In the genomic region with DNA sequence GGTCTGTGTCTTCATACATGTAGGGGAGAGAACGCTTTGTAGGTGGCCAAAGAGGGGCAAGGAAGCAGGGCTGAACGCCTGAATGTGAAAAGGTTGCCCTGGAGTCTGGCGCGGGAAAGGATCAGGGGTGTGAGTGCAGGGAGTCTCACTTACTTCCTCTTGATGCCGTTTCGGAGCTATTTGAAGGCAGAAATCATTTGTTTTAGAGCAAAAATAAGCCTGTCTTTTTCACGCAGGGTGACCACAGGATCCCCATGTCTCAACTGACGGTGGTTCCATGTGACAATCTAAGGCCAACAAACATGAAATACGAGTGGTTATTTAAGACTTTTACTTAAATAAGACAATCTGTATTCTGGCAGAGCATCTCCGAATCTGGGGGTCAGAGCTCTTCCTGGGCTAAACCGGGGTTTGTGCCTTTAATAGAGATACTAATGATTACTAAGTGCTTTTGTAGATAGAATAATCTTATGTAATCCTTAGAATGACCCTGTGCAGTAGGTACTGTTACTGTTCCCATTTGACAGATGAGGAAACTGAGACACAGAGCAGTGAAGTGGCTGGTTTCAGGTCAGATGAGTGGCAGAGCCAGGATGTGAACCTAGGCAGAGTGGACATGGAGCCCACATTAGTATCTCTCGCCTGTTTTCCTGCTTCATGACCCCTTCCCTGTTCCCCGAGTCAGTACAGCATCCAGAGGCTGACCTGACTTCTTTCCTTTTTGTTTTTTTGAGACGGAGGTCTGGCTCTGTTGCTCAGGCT, we compare ENCODE assay signal across 2 cellular contexts.
TF ChIP-seq lines count a peak whose summit lies in the region.

No MANE protein-coding gene starts in this region.

TF ChIP-seq in H1, 55 proteins besides CTCF, POLR2A, EP300 and RAD21:
- TF ChIP-seq RNF2 (IDR thresholded peaks at IDR 0.05; ENCODE audit: borderline replicate concordance, low read depth, low read length, missing control alignments, poor library complexity, severe bottlenecking) = no peak
- TF ChIP-seq FOSL1 (IDR thresholded peaks at IDR 0.05; ENCODE audit: insufficient read depth, low read depth, low read length) = no peak
- TF ChIP-seq, protein P1, sequence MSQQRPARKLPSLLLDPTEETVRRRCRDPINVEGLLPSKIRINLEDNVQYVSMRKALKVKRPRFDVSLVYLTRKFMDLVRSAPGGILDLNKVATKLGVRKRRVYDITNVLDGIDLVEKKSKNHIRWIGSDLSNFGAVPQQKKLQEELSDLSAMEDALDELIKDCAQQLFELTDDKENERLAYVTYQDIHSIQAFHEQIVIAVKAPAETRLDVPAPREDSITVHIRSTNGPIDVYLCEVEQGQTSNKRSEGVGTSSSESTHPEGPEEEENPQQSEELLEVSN (IDR thresholded peaks at IDR 0.05) = peak; percentile 76
- peak; percentile 62; the same call in 1 of the 2 replicates for TF ChIP-seq KDM1A (IDR thresholded peaks at IDR 0.05; ENCODE audit: borderline replicate concordance, low read length)
- TF ChIP-seq SIX5 (IDR thresholded peaks at IDR 0.05; ENCODE audit: low read depth, low read length) = no peak
- no peak for TF ChIP-seq NRF1 (IDR thresholded peaks at IDR 0.05; ENCODE audit: low read depth, low read length)
- no peak for TF ChIP-seq TAF1 (IDR thresholded peaks at IDR 0.05; ENCODE audit: low read depth, low read length)

TF ChIP-seq in HEK293T, 16 proteins besides CTCF, POLR2A, EP300 and RAD21:
- TF ChIP-seq ELF4 (IDR thresholded peaks at IDR 0.05) (no peak), BHLHE40 (IDR thresholded peaks at IDR 0.05; ENCODE audit: borderline replicate concordance) (no peak), SP1 (IDR thresholded peaks at IDR 0.05) (no peak), FOXA1 (IDR thresholded peaks at IDR 0.05) (no peak), ZNF384 (IDR thresholded peaks at IDR 0.05) (no peak), TARDBP (IDR thresholded peaks at IDR 0.05) (no peak), FOXK2 (IDR thresholded peaks at IDR 0.05) (no peak)
TF ChIP-seq in HEK293T: peak in this region for 0.
